In genomic region chr9:111896942-111897830, GRCh38 we compare ENCODE assay signal across 1 cellular context.
TF ChIP-seq lines count a peak whose summit lies in the region.

No MANE protein-coding gene starts in this region.

TF ChIP-seq in HepG2, 621 proteins besides CTCF, POLR2A, EP300 and RAD21 (continued from another document and continues in another):
- TF ChIP-seq ZNF18 (CRISPR knock-in tag; IDR thresholded peaks at IDR 0.05; ENCODE audit: insufficient replicate concordance), result peak; percentile 25
- no peak for TF ChIP-seq RELA (CRISPR knock-in tag; IDR thresholded peaks at IDR 0.05)
- TF ChIP-seq ZNF362 (CRISPR knock-in tag; IDR thresholded peaks at IDR 0.05; ENCODE audit: borderline replicate concordance), result no peak
- no peak for TF ChIP-seq POGZ (CRISPR knock-in tag; IDR thresholded peaks at IDR 0.05)
- no peak for TF ChIP-seq GZF1 (CRISPR knock-in tag; IDR thresholded peaks at IDR 0.05)
- TF ChIP-seq ZFP41 (CRISPR knock-in tag; IDR thresholded peaks at IDR 0.05; ENCODE audit: borderline replicate concordance), result no peak
- no peak for TF ChIP-seq ZNF460 (CRISPR knock-in tag; IDR thresholded peaks at IDR 0.05; ENCODE audit: borderline replicate concordance)
- 0 out of 2 replicates have a peak, but pooled peaks have one; percentile 5 for TF ChIP-seq MYPOP (CRISPR knock-in tag; IDR thresholded peaks at IDR 0.05)
- TF ChIP-seq ZNF44 (CRISPR knock-in tag; IDR thresholded peaks at IDR 0.05), result no peak
- TF ChIP-seq ZNF557 (CRISPR knock-in tag; IDR thresholded peaks at IDR 0.05), result no peak
- TF ChIP-seq ZNF609 (CRISPR knock-in tag; IDR thresholded peaks at IDR 0.05; ENCODE audit: borderline replicate concordance), result peak; percentile 29; the same call in 1 of the 2 replicates
- no peak for TF ChIP-seq ZNF276 (CRISPR knock-in tag; IDR thresholded peaks at IDR 0.05; ENCODE audit: low read depth)
- no peak for TF ChIP-seq ZNF672 (CRISPR knock-in tag; IDR thresholded peaks at IDR 0.05)
- no peak for TF ChIP-seq ZNF775 (CRISPR knock-in tag; IDR thresholded peaks at IDR 0.05; ENCODE audit: borderline replicate concordance)
- TF ChIP-seq THAP8 (CRISPR knock-in tag; IDR thresholded peaks at IDR 0.05; ENCODE audit: borderline replicate concordance), result no peak
- TF ChIP-seq MAX (IDR thresholded peaks at IDR 0.05), result no peak; the same call in 1 of the 2 replicates
- TF ChIP-seq HMGXB3 (CRISPR knock-in tag; IDR thresholded peaks at IDR 0.05; ENCODE audit: borderline replicate concordance), result no peak
- no peak for TF ChIP-seq SETDB1 (CRISPR knock-in tag; IDR thresholded peaks at IDR 0.05; ENCODE audit: borderline replicate concordance)
- TF ChIP-seq ZNF318 (CRISPR knock-in tag; IDR thresholded peaks at IDR 0.05), result no peak
